Comparison of ENCODE assay signal across 8 cellular contexts in genomic region chr15:63611217-63611616, GRCh38. TPM values are rescaled to one million over a fixed set of nuclear protein-coding genes. Genes with fewer than 3 reads are reported as not detected.
DNase-seq lines count a peak whose midpoint lies in the region; ATAC-seq and TF ChIP-seq lines count a peak whose summit lies in the region.

No MANE protein-coding gene starts in this region.

- no peak overlapping the region for H3K4me3 ChIP-seq in left ventricle myocardium inferior
- no peak overlapping the region for H3K4me3 ChIP-seq in adipocyte (ENCODE audit: low read length)
- H3K4me3 ChIP-seq in naive thymus-derived CD4-positive, alpha-beta T cell (ENCODE audit: low read length): no peak overlapping the region
- H3K4me3 ChIP-seq in uterus: no peak overlapping the region

- DNase-seq in left ventricle myocardium inferior (no peak), Right ventricle myocardium inferior (ENCODE audit: missing footprints) (no peak), adipocyte (ENCODE audit: low read depth) (no peak), uterus (no peak), CD14-positive monocyte (ENCODE audit: low spot score) (no peak), kidney tubule cell (ENCODE audit: low spot score) (no peak)
- no peak for DNase-seq in naive thymus-derived CD4-positive, alpha-beta T cell
- DNase-seq in activated CD4-positive, CD25-positive, alpha-beta regulatory T cell treated with anti-CD3 and anti-CD28 coated beads, Interleukin-2, amount 50 U/mL, for 72 hours: no peak

- H3K27ac ChIP-seq in left ventricle myocardium inferior (replicated peaks): peak overlapping the region; percentile 53
- peak overlapping the region; percentile 69 for H3K27ac ChIP-seq in naive thymus-derived CD4-positive, alpha-beta T cell (ENCODE audit: low read depth, low read length)
- peak overlapping the region; percentile 80 for H3K27ac ChIP-seq in uterus

- H3K9me3 Mint-ChIP-seq in naive thymus-derived CD4-positive, alpha-beta T cell: no peaks in the 10 kb centered on the region
- H3K9me3 Mint-ChIP-seq in CD14-positive monocyte: no peaks in the 10 kb centered on the region

- no peak for TF ChIP-seq CTCF in left ventricle myocardium inferior (IDR thresholded peaks at IDR 0.05; ENCODE audit: borderline replicate concordance)
- TF ChIP-seq CTCF in uterus (IDR thresholded peaks at IDR 0.05): no peak
- no peak for TF ChIP-seq CTCF in CD14-positive monocyte (IDR thresholded peaks at IDR 0.05)

- H3K27ac Mint-ChIP-seq in naive thymus-derived CD4-positive, alpha-beta T cell: peak overlapping the region; percentile 74 to 94 (median 84)
- peak overlapping the region in 3 of 7 donors; percentile 29 to 86 (median 64) for H3K27ac Mint-ChIP-seq in CD14-positive monocyte

- ATAC-seq in Right ventricle myocardium inferior: no peak
- ATAC-seq in naive thymus-derived CD4-positive, alpha-beta T cell: no peak

- H3K27me3 Mint-ChIP-seq in naive thymus-derived CD4-positive, alpha-beta T cell: no peaks in the 10 kb centered on the region
- H3K27me3 Mint-ChIP-seq in CD14-positive monocyte (ENCODE audit: low read depth in 3 of 3): peaks cover 0 to 2% (median 0%) of the 10 kb centered on the region in 3 donors

- CTCF ChIA-PET in naive thymus-derived CD4-positive, alpha-beta T cell (lab: Charles Lee): interaction anchor here (0.6 to 3.1 kb wide), 6 partner anchors 12 to 456 kb away, joined by 3 to 16 read pairs (median 4); partner anchors contain the start of gene DAPK2

- intact Hi-C loops in left ventricle myocardium inferior (cut with micrococcal nuclease): no loop called here
- intact Hi-C loops in Right ventricle myocardium inferior (cut with DNase I): loop anchor here (5.0 kb wide), 1 partner anchor 456 kb away; no protein-coding TSS in a partner anchor
- intact Hi-C loops in naive thymus-derived CD4-positive, alpha-beta T cell (cut with micrococcal nuclease): loop anchor here (2.0 to 5.0 kb wide), 6 partner anchors 28 to 436 kb away; partner anchors contain the start of gene DAPK2 (in 1 of the 2)
- intact Hi-C loops in uterus (cut with DNase I; ENCODE audit: low total_unique reads): no loop called here
- intact Hi-C loops in CD14-positive monocyte (cut with micrococcal nuclease): no loop called here

- no peak overlapping the region for H3K4me3 Mint-ChIP-seq in naive thymus-derived CD4-positive, alpha-beta T cell
- no peak overlapping the region for H3K4me3 Mint-ChIP-seq in CD14-positive monocyte

- no peak for TF ChIP-seq POLR2A in uterus (IDR thresholded peaks at IDR 0.05)

- POLR2A ChIA-PET in naive thymus-derived CD4-positive, alpha-beta T cell (lab: Charles Lee): interaction anchor here (1.0 to 2.9 kb wide), 3 partner anchors 11 to 484 kb away, joined by 3 to 25 read pairs (median 5); partner anchors contain the start of gene SNX1

- peak overlapping the region; percentile 68 for H3K9ac ChIP-seq in adipocyte (ENCODE audit: low read length)

- H3K36me3 Mint-ChIP-seq in naive thymus-derived CD4-positive, alpha-beta T cell: peaks cover 18 to 50% (median 32%) of the 10 kb centered on the region in 5 donors
- peaks cover 71 to 87% of the 10 kb centered on the region in 2 donors for H3K36me3 Mint-ChIP-seq in CD14-positive monocyte

- no peaks in the 10 kb centered on the region for H3K9me3 ChIP-seq in left ventricle myocardium inferior (replicated peaks)
- H3K9me3 ChIP-seq in adipocyte (ENCODE audit: control insufficient read depth, low read length): no peaks in the 10 kb centered on the region
- no peaks in the 10 kb centered on the region for H3K9me3 ChIP-seq in naive thymus-derived CD4-positive, alpha-beta T cell (ENCODE audit: control insufficient read depth in 2 of 3, low read length in 3 of 3)
- no peaks in the 10 kb centered on the region for H3K9me3 ChIP-seq in uterus

- H3K4me1 ChIP-seq in left ventricle myocardium inferior (peaks cover 21% of the 10 kb centered on the region), adipocyte (ENCODE audit: control insufficient read depth, insufficient read depth, low read length) (peaks cover 24% of the 10 kb centered on the region), uterus (peaks cover 4 to 14% of the 10 kb centered on the region in 2 donors)
- peaks cover 14 to 16% of the 10 kb centered on the region in 2 donors for H3K4me1 ChIP-seq in naive thymus-derived CD4-positive, alpha-beta T cell (ENCODE audit: control insufficient read depth in 2 of 2, insufficient read depth in 2 of 2, low read length in 2 of 2)

- H3K27me3 ChIP-seq in left ventricle myocardium inferior (ENCODE audit: low read depth): no peaks in the 10 kb centered on the region
- no peaks in the 10 kb centered on the region for H3K27me3 ChIP-seq in adipocyte (replicated peaks; ENCODE audit: control insufficient read depth, insufficient read depth, low read length)
- H3K27me3 ChIP-seq in naive thymus-derived CD4-positive, alpha-beta T cell (ENCODE audit: control insufficient read depth in 2 of 2, insufficient read depth in 2 of 2, low read length in 2 of 2): no peaks in the 10 kb centered on the region
- no peaks in the 10 kb centered on the region for H3K27me3 ChIP-seq in uterus

- H3K4me1 Mint-ChIP-seq in naive thymus-derived CD4-positive, alpha-beta T cell: peaks cover 15 to 42% (median 32%) of the 10 kb centered on the region in 7 donors
- H3K4me1 Mint-ChIP-seq in CD14-positive monocyte: peaks cover 15% of the 10 kb centered on the region

- H3K36me3 ChIP-seq in left ventricle myocardium inferior (peaks cover 73% of the 10 kb centered on the region), adipocyte (ENCODE audit: control insufficient read depth, insufficient read depth, low read length, severe bottlenecking) (peaks cover 66% of the 10 kb centered on the region), uterus (no peaks in the 10 kb centered on the region)
- peaks cover 15 to 70% (median 16%) of the 10 kb centered on the region in 3 experiments for H3K36me3 ChIP-seq in naive thymus-derived CD4-positive, alpha-beta T cell (ENCODE audit: control insufficient read depth in 2 of 3, insufficient read depth in 3 of 3, low read length in 3 of 3)

RNA-seq across cellular contexts. Expression of gene FBXL22, which starts 14.0 kb away (rescaled TPM):
- 29.5 TPM for total RNA-seq in left ventricle myocardium inferior
- 33.2 TPM for total RNA-seq in Right ventricle myocardium inferior
- total RNA-seq in naive thymus-derived CD4-positive, alpha-beta T cell: 1 to 10 TPM in 4 of 5 experiments, under 1 TPM in 1; 0.94 to 3.3 (median 1.6) TPM
- 1 to 10 TPM; 1.0 to 2.4 TPM for polyA plus RNA-seq in naive thymus-derived CD4-positive, alpha-beta T cell
- 10 to 100 TPM in 3 of 4 donors, 1 to 10 TPM in 1; 5.0 to 44.1 (median 25.2) TPM for total RNA-seq in uterus
- not detected for polyA plus RNA-seq in CD14-positive monocyte

Comparison
In these comparisons a context has a peak if more than half of its experiments do, and no peak if none do; other contexts are left out.
1. intact Hi-C loops: an anchor here in Right ventricle myocardium inferior (5.0 kb wide) and naive thymus-derived CD4-positive, alpha-beta T cell (2.0 to 5.0 kb wide); none called in left ventricle myocardium inferior, uterus and CD14-positive monocyte.